Comparison of ENCODE assay signal across 11 cellular contexts in the genomic region with DNA sequence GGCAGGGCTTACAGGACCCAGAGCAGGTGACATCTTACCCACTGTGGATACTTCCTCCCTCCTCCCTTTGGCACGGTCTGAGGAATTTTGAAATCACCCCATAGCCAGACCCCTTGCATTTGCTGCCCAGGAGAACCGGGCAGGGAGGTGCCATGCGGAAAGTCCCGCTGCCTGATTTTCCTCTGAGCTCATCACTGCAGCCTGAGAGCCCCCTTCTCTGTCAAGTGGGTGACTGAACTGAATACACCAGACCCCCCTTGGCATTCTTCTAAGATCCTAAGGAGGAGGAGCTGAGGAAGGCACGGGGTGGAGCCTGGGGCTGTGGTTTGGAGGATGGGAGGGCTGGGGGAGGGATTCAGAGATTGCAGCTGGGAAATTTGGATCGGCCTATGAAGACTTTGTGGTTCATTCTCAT.
DNase-seq lines count a peak whose midpoint lies in the region; ATAC-seq and TF ChIP-seq lines count a peak whose summit lies in the region.
"Had no signal": no experiment of that assay in that cellular context is flagged by ENCODE, and none has a peak within 500 bp of the region (broad histone marks: within the 10 kb centered on the region; RNA-seq: fewer than 3 reads in every experiment).

No MANE protein-coding gene starts in this region.

- no peaks in the 10 kb centered on the region for H3K9me3 ChIP-seq in ES-I3 (ENCODE audit: control insufficient read depth, insufficient read depth, low read length)
- no peaks in the 10 kb centered on the region for H3K9me3 ChIP-seq in SK-N-MC (ENCODE audit: low read depth, low read length)

- H3K4me1 ChIP-seq in ES-I3 (ENCODE audit: insufficient read depth, low read length) = peaks cover 33% of the 10 kb centered on the region

- TF ChIP-seq CTCF in fibroblast of villous mesenchyme (IDR thresholded peaks at IDR 0.05; ENCODE audit: insufficient read depth, low read depth, low read length) = no peak

- DNase-seq in SK-N-MC (ENCODE audit: low read depth, low spot score) = peak; percentile 20
- DNase-seq in fibroblast of villous mesenchyme (ENCODE audit: low read depth) = peak; percentile 61
- DNase-seq in sciatic nerve (ENCODE audit: low spot score) = no peak
- no peak for DNase-seq in mesenteric fat pad (ENCODE audit: low spot score)
- no peak for DNase-seq in activated T-cell treated with anti-CD3 and anti-CD28 coated beads, Interleukin-2, amount 50 U/mL, for 48 hours
- DNase-seq: activated CD4-positive, alpha-beta T cell treated with anti-CD3 and anti-CD28 coated beads for 4 hours; amygdala had no signal

- H3K27ac ChIP-seq in SK-N-MC = peak overlapping the region; percentile 48

- intact Hi-C loops in sciatic nerve (cut with DNase I) = no loop called here

- H3K36me3 ChIP-seq in ES-I3 (ENCODE audit: insufficient read depth, low read length) (no peaks in the 10 kb centered on the region), SK-N-MC (ENCODE audit: insufficient read depth, low read length) (no peaks in the 10 kb centered on the region)

- ATAC-seq in sciatic nerve (peak; percentile 37), HG02973 (IDR thresholded peaks at IDR 0.05; ENCODE audit: unreplicated experiment) (no peak), HG03139 (IDR thresholded peaks at IDR 0.05; ENCODE audit: unreplicated experiment) (no peak)
- ATAC-seq: K562 had no signal

- H3K9ac ChIP-seq in ES-I3 (ENCODE audit: low read depth, low read length) (0 out of 2 replicates have a peak overlapping the region, but pooled peaks have one; percentile 3), SK-N-MC (ENCODE audit: insufficient read length) (no peak overlapping the region)

- H3K4me3 ChIP-seq in SK-N-MC = peak overlapping the region; percentile 60
- H3K4me3 ChIP-seq in fibroblast of villous mesenchyme (ENCODE audit: low read depth, low read length) = no peak overlapping the region
- H3K4me3 ChIP-seq: K562 had no signal

Comparison
In these comparisons a context has a peak if more than half of its experiments do, and no peak if none do; other contexts are left out.
1. DNase-seq: peak in SK-N-MC (single experiment) and fibroblast of villous mesenchyme (single experiment); none in sciatic nerve (single experiment), mesenteric fat pad (single experiment) and activated T-cell treated with anti-CD3 and anti-CD28 coated beads, Interleukin-2, amount 50 U/mL, for 48 hours (0 of 2).